ENCODE assay signal across 2 cellular contexts in the genomic region with DNA sequence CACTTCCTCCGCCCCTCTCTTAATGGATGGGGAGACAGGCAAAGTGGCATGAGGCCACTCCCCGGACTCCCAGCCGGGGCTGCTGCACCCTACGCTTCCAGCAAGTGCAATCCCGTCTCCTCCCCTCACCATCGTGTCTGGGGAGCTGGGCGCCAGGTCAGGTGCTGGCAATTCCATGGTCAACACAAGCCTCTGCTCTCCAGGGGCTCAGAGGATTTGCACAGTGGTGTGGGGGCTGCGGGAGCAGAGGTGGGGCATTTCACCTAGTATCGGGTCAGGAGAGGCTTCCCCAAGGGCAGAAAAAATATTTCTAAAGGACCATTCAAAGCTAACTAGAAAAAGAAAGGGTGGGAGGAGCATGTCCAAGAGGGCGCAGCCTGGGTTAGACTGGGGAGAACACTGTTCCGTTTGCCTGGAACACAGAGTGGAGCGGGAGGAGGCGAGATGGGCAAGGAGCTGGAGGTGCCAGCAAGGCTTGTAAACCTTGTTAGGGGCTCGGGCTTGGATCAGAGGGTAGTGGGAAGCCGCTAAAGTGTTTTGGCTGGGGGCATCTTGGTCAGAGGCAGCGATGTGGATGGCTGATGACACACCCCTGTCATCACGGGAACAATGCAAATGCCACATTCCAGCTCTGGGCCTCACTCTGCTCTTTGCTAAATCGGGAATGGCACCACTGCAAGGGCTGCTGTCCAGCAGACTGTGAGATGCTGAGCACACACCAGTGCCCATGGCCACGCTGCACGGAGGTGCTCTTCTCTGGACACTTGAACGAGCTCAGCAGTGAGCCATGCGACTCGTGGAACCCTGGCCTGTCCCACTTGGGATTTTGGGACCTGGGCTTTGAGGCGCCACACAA.
TF ChIP-seq lines count a peak whose summit lies in the region.

No MANE protein-coding gene starts in this region.

TF ChIP-seq in H1, 55 proteins besides CTCF, POLR2A, EP300 and RAD21:
- no peak for TF ChIP-seq CHD1 (IDR thresholded peaks at IDR 0.05; ENCODE audit: low read depth, low read length)
- TF ChIP-seq TEAD4 (IDR thresholded peaks at IDR 0.05; ENCODE audit: low read depth, low read length): peak; percentile 39; the same call in 1 of the 2 replicates
- TF ChIP-seq SP1 (IDR thresholded peaks at IDR 0.05; ENCODE audit: low read depth, low read length): no peak

TF ChIP-seq in WTC11, 78 proteins besides CTCF, POLR2A, EP300 and RAD21:
- TF ChIP-seq MXD4 (CRISPR knock-in tag; IDR thresholded peaks at IDR 0.05; ENCODE audit: borderline replicate concordance) (no peak), HMGA2 (CRISPR knock-in tag; IDR thresholded peaks at IDR 0.05) (no peak), NFE2L1 (CRISPR knock-in tag; IDR thresholded peaks at IDR 0.05) (no peak), TEAD4 (CRISPR knock-in tag; IDR thresholded peaks at IDR 0.05) (no peak), NFATC4 (CRISPR knock-in tag; IDR thresholded peaks at IDR 0.05) (no peak), TCF7 (CRISPR knock-in tag; IDR thresholded peaks at IDR 0.05; ENCODE audit: low read depth) (no peak), ZBTB21 (CRISPR knock-in tag; IDR thresholded peaks at IDR 0.05; ENCODE audit: borderline replicate concordance) (no peak), ESRRA (CRISPR knock-in tag; IDR thresholded peaks at IDR 0.05; ENCODE audit: borderline replicate concordance) (no peak), RELA (CRISPR knock-in tag; IDR thresholded peaks at IDR 0.05; ENCODE audit: borderline replicate concordance) (no peak), FOXJ3 (CRISPR knock-in tag; IDR thresholded peaks at IDR 0.05; ENCODE audit: borderline replicate concordance) (no peak)
- TF ChIP-seq, protein P1, sequence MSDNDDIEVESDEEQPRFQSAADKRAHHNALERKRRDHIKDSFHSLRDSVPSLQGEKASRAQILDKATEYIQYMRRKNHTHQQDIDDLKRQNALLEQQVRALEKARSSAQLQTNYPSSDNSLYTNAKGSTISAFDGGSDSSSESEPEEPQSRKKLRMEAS (CRISPR knock-in tag; IDR thresholded peaks at IDR 0.05): no peak
- TF ChIP-seq, protein P2, sequence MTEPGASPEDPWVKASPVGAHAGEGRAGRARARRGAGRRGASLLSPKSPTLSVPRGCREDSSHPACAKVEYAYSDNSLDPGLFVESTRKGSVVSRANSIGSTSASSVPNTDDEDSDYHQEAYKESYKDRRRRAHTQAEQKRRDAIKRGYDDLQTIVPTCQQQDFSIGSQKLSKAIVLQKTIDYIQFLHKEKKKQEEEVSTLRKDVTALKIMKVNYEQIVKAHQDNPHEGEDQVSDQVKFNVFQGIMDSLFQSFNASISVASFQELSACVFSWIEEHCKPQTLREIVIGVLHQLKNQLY (CRISPR knock-in tag; IDR thresholded peaks at IDR 0.05): no peak
- TF ChIP-seq, protein P3, sequence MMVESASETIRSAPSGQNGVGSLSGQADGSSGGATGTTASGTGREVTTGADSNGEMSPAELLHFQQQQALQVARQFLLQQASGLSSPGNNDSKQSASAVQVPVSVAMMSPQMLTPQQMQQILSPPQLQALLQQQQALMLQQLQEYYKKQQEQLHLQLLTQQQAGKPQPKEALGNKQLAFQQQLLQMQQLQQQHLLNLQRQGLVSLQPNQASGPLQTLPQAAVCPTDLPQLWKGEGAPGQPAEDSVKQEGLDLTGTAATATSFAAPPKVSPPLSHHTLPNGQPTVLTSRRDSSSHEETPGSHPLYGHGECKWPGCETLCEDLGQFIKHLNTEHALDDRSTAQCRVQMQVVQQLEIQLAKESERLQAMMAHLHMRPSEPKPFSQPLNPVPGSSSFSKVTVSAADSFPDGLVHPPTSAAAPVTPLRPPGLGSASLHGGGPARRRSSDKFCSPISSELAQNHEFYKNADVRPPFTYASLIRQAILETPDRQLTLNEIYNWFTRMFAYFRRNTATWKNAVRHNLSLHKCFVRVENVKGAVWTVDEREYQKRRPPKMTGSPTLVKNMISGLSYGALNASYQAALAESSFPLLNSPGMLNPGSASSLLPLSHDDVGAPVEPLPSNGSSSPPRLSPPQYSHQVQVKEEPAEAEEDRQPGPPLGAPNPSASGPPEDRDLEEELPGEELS (CRISPR knock-in tag; IDR thresholded peaks at IDR 0.05): no peak
